Comparison of ENCODE assay signal across 1 cellular context in genomic region chr16:71590071-71590470, GRCh38. TPM values are rescaled to one million over a fixed set of nuclear protein-coding genes. Genes with fewer than 3 reads are reported as not detected.
"Had no signal": no experiment of that assay in that cellular context is flagged by ENCODE, and none has a peak within 500 bp of the region (broad histone marks: within the 10 kb centered on the region; RNA-seq: fewer than 3 reads in every experiment).

No MANE protein-coding gene starts in this region.

RNA-seq across cellular contexts. Expression of gene TAT, which starts 13.2 kb away (rescaled TPM):
- total RNA-seq: G401 had no signal
